ENCODE assay signal across 12 cellular contexts in the genomic region with DNA sequence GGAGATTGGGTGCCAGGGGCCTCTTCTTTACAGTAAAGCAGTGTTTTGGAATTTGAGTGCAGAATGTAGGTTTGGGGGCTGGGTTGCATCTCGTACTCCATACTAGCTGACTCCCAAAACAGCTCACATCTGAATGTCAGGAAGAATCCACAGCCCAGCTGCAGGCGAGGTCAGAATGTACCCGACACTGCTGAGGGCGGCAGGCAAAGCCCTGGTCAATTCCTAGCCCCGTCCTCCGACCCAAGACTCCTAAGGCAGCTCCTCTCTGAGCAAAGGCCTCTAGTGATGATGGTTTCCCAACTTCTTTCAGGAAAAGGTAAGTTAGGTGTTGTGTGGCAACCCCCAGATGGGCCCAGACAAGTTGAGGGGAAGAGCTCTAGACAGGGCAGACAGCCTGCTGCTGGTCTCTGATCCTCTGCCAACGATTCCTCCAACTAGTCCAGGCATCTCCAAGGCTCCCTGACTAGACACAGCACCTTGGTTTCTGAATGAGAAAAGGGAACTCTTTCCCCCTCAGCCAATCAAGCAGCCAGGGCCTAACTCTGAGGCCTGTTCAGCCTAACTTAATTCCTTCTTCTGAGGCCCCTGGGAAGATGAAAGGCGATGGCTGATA. TPM values are rescaled to one million over a fixed set of nuclear protein-coding genes. Genes with fewer than 3 reads are reported as not detected.
DNase-seq lines count a peak whose midpoint lies in the region; ATAC-seq and TF ChIP-seq lines count a peak whose summit lies in the region.
"Had no signal": no experiment of that assay in that cellular context is flagged by ENCODE, and none has a peak within 500 bp of the region (broad histone marks: within the 10 kb centered on the region; RNA-seq: fewer than 3 reads in every experiment).

No MANE protein-coding gene starts in this region.

- H3K4me1 Mint-ChIP-seq in CD8-positive, alpha-beta T cell (ENCODE audit: low read depth), result peaks cover 28% of the 10 kb centered on the region

- DNase-seq in CD8-positive, alpha-beta T cell, result no peak
- DNase-seq in HPDE6-E6E7 (ENCODE audit: extremely low spot score), result peak; percentile 78
- DNase-seq in mammary epithelial cell, result peak; percentile 97
- peak; percentile 37 for DNase-seq in posterior vena cava (ENCODE audit: low spot score)
- no peak for DNase-seq in MM.1S
- DNase-seq: NCI-H187 treated with DMSO at 0.1 percent for 48 hours; stimulated activated CD4-positive, alpha-beta T cell treated with anti-CD3 and anti-CD28 coated beads, Interleukin-4, amount 100 ng/mL, for 4 hours had no signal

- H3K27me3 Mint-ChIP-seq in CD8-positive, alpha-beta T cell (ENCODE audit: low read depth), result no peaks in the 10 kb centered on the region

- H3K27ac ChIP-seq in CD8-positive, alpha-beta T cell (ENCODE audit: low read depth, low read length), result no peak overlapping the region
- peak overlapping the region; percentile 64 for H3K27ac ChIP-seq in mammary epithelial cell (ENCODE audit: insufficient read depth, low read depth, low read length)
- no peak overlapping the region for H3K27ac ChIP-seq in MM.1S (ENCODE audit: low read length)

- no peak overlapping the region for H3K4me3 Mint-ChIP-seq in CD8-positive, alpha-beta T cell

- peaks cover 42% of the 10 kb centered on the region for H3K36me3 Mint-ChIP-seq in CD8-positive, alpha-beta T cell

- CTCF ChIA-PET in CD8-positive, alpha-beta T cell (lab: Charles Lee), result interaction anchor here (0.5 to 2.4 kb wide), 4 partner anchors 12 to 287 kb away, joined by 3 to 15 read pairs (median 4); partner anchors contain the start of gene PEX16
- CTCF ChIA-PET in mammary epithelial cell (lab: Charles Lee; ENCODE audit: low non-redundant PET), result interaction anchor here (0.6 to 1.0 kb wide), 2 partner anchors 34 to 36 kb away, joined by 7 to 8 read pairs; no protein-coding TSS in a partner anchor

- in situ Hi-C loops in mammary epithelial cell (cut with MboI; ENCODE audit: low sequenced_read_pairs in 2 of 2), result no loop called here

- H3K79me2 ChIP-seq in mammary epithelial cell (ENCODE audit: insufficient read depth, low read length) (no peaks in the 10 kb centered on the region), MM.1S (ENCODE audit: low read length) (no peaks in the 10 kb centered on the region)

- peak overlapping the region; percentile 91 for H3K27ac Mint-ChIP-seq in CD8-positive, alpha-beta T cell

- H3K4me1 ChIP-seq in CD8-positive, alpha-beta T cell (ENCODE audit: insufficient read depth, low read length), result peaks cover 31% of the 10 kb centered on the region
- peaks cover 72% of the 10 kb centered on the region for H3K4me1 ChIP-seq in mammary epithelial cell (ENCODE audit: insufficient read depth, low read length)
- peaks cover 13% of the 10 kb centered on the region; the same call in 1 of the 2 replicates for H3K4me1 ChIP-seq in MM.1S (ENCODE audit: low read length)

- peaks cover 30% of the 10 kb centered on the region for H3K36me3 ChIP-seq in CD8-positive, alpha-beta T cell (ENCODE audit: insufficient read depth, low read length)
- H3K36me3 ChIP-seq in mammary epithelial cell (ENCODE audit: insufficient read depth, low read length), result no peaks in the 10 kb centered on the region
- no peaks in the 10 kb centered on the region for H3K36me3 ChIP-seq in MM.1S (replicated peaks; ENCODE audit: insufficient read depth, low read length)

- H3K9ac ChIP-seq in mammary epithelial cell (ENCODE audit: insufficient read depth, low read length) (no peak overlapping the region), MM.1S (ENCODE audit: low read length) (no peak overlapping the region)

- no peaks in the 10 kb centered on the region for H3K9me2 ChIP-seq in MM.1S (replicated peaks; ENCODE audit: insufficient read depth, low read length)

- H4K20me1 ChIP-seq in mammary epithelial cell (ENCODE audit: insufficient read depth, low read length), result no peaks in the 10 kb centered on the region
- no peaks in the 10 kb centered on the region for H4K20me1 ChIP-seq in MM.1S (ENCODE audit: insufficient read depth, low read length)

- H3K4me2 ChIP-seq in mammary epithelial cell (ENCODE audit: insufficient read depth, low read depth, low read length), result peak overlapping the region; percentile 45
- H3K4me2 ChIP-seq in MM.1S (ENCODE audit: low read depth, low read length), result no peak overlapping the region

- dilution Hi-C loops in mammary epithelial cell (cut with HindIII; ENCODE audit: low sequenced_read_pairs), result no loop called here

- WGBS in mammary epithelial cell (ENCODE audit: low coverage, missing lambda C conversion rate), result 6% methylated on average over 7 of the region's 8 CpGs

- intact Hi-C loops in CD8-positive, alpha-beta T cell (cut with DNase I, micrococcal nuclease), result no loop called here
- intact Hi-C loops in mammary epithelial cell (cut with micrococcal nuclease) (no loop called here), posterior vena cava (cut with DNase I) (loop anchor here in 1 of 2 donors (10.0 kb wide), 1 partner anchor 56 kb away; no protein-coding TSS in a partner anchor)

- POLR2A ChIA-PET in CD8-positive, alpha-beta T cell (lab: Charles Lee), result interaction anchor here (3.2 kb wide), 1 partner anchor 13 kb away, joined by 21 read pairs; the partner anchor contains the start of gene PEX16

- H3K9me3 Mint-ChIP-seq in CD8-positive, alpha-beta T cell, result no peaks in the 10 kb centered on the region

- ATAC-seq in CD8-positive, alpha-beta T cell, result no peak
- no peak for ATAC-seq in GM18870 (IDR thresholded peaks at IDR 0.05; ENCODE audit: unreplicated experiment)
- ATAC-seq in HG03521 (IDR thresholded peaks at IDR 0.05; ENCODE audit: unreplicated experiment), result no peak
- ATAC-seq: body of pancreas had no signal

- BruUV-seq in mammary epithelial cell (replicated peaks; lab: Mats Ljungman, UMichigan), result no TSS peak

- no peaks in the 10 kb centered on the region for H3K9me3 ChIP-seq in CD8-positive, alpha-beta T cell (ENCODE audit: low read length)
- H3K9me3 ChIP-seq in mammary epithelial cell (replicated peaks; ENCODE audit: insufficient read depth, low read length) (no peaks in the 10 kb centered on the region), MM.1S (replicated peaks; ENCODE audit: insufficient read depth, low read length) (no peaks in the 10 kb centered on the region)
- H3K9me3 ChIP-seq: body of pancreas had no signal

- H2AFZ ChIP-seq in mammary epithelial cell (ENCODE audit: low read depth, low read length) (peak overlapping the region; percentile 63), MM.1S (ENCODE audit: low read length) (no peak overlapping the region)

- TF ChIP-seq CTCF in CD8-positive, alpha-beta T cell (IDR thresholded peaks at IDR 0.05), result no peak
- TF ChIP-seq CTCF in mammary epithelial cell (conservative IDR thresholded peaks at IDR 0.05 in 1 of 2, IDR thresholded peaks at IDR 0.05 in 1 of 2; ENCODE audit: extremely low read depth in 1 of 2, insufficient read depth in 1 of 2, low read depth in 1 of 2, low read length in 2 of 2) (no peak), MM.1S (IDR thresholded peaks at IDR 0.05; ENCODE audit: low read length) (no peak)

- H3K4me3 ChIP-seq in CD8-positive, alpha-beta T cell (ENCODE audit: low read depth, low read length), result no peak overlapping the region
- no peak overlapping the region for H3K4me3 ChIP-seq in mammary epithelial cell (replicated peaks in 1 of 3; ENCODE audit: insufficient read depth in 1 of 3, low read depth in 2 of 3, low read length in 3 of 3)
- no peak overlapping the region for H3K4me3 ChIP-seq in MM.1S (ENCODE audit: low read length)
- H3K4me3 ChIP-seq: body of pancreas had no signal

- H3F3A ChIP-seq in MM.1S (ENCODE audit: insufficient read depth, low read length), result peaks cover 12% of the 10 kb centered on the region

- no peaks in the 10 kb centered on the region for H3K27me3 ChIP-seq in CD8-positive, alpha-beta T cell (ENCODE audit: insufficient read depth, low read length)
- H3K27me3 ChIP-seq in mammary epithelial cell (ENCODE audit: insufficient read depth, low read length) (no peaks in the 10 kb centered on the region), MM.1S (replicated peaks; ENCODE audit: insufficient read depth, low read length) (no peaks in the 10 kb centered on the region)
- H3K27me3 ChIP-seq: body of pancreas had no signal

RNA-seq across cellular contexts. Expression of gene LARGE2, which starts 8.6 kb away (rescaled TPM):
- 1 to 10 TPM; 3.0 to 4.2 TPM for total RNA-seq in CD8-positive, alpha-beta T cell
- total RNA-seq in mammary epithelial cell, result 10 to 100 TPM; 16.2 to 42.3 TPM
- 16.4 TPM for polyA plus RNA-seq in mammary epithelial cell
- 16.9 TPM for polyA minus RNA-seq in mammary epithelial cell
- total RNA-seq in posterior vena cava, result not detected
- total RNA-seq: lung microvascular endothelial cell had no signal

RNA-seq across cellular contexts. Expression of gene PEX16, which starts 13.4 kb away (rescaled TPM):
- 10 to 100 TPM; 51.5 to 55.6 TPM for total RNA-seq in CD8-positive, alpha-beta T cell
- 10 to 100 TPM; 28.5 to 30.9 TPM for total RNA-seq in mammary epithelial cell
- 19.6 TPM for polyA plus RNA-seq in mammary epithelial cell
- polyA minus RNA-seq in mammary epithelial cell, result 18.1 TPM
- total RNA-seq in posterior vena cava, result 10 to 100 TPM; 13.3 to 18.8 TPM

RNA-seq across cellular contexts. Expression of gene FREY1, which starts 24.0 kb away (rescaled TPM):
- 1 to 10 TPM; 3.7 to 5.1 TPM for total RNA-seq in CD8-positive, alpha-beta T cell
- total RNA-seq in mammary epithelial cell, result 1 to 10 TPM; 2.1 to 2.7 TPM
- 0.24 TPM for polyA plus RNA-seq in mammary epithelial cell
- polyA minus RNA-seq in mammary epithelial cell, result not detected
- under 1 TPM in 1 of 2 donors, not detected in 1; 0.57 TPM for total RNA-seq in posterior vena cava
- total RNA-seq: epithelial cell of proximal tubule had no signal

RNA-seq across cellular contexts. Expression of gene MAPK8IP1, which starts 45.6 kb away (rescaled TPM):
- total RNA-seq in CD8-positive, alpha-beta T cell, result 1 to 10 TPM; 6.5 to 8.4 TPM
- total RNA-seq in mammary epithelial cell (10 to 100 TPM in 1 of 2 donors, 1 to 10 TPM in 1; 6.7 to 11.0 TPM), posterior vena cava (10 to 100 TPM in 1 of 2 donors, 1 to 10 TPM in 1; 8.5 to 10.9 TPM)
- 3.2 TPM for polyA plus RNA-seq in mammary epithelial cell
- 6.0 TPM for polyA minus RNA-seq in mammary epithelial cell

Comparison
In these comparisons a context has a peak if more than half of its experiments do, and no peak if none do; other contexts are left out.
1. DNase-seq: peak in HPDE6-E6E7 (single experiment), mammary epithelial cell (single experiment) and posterior vena cava (single experiment); none in CD8-positive, alpha-beta T cell (0 of 7) and MM.1S (single experiment).